Comparison of ENCODE assay signal across 21 cellular contexts in genomic region chr6:18406955-18407738, GRCh38. TPM values are rescaled to one million over a fixed set of nuclear protein-coding genes. Genes with fewer than 3 reads are reported as not detected.
DNase-seq lines count a peak whose midpoint lies in the region; TF ChIP-seq lines count a peak whose summit lies in the region.
"Had no signal": no experiment of that assay in that cellular context is flagged by ENCODE, and none has a peak within 500 bp of the region (broad histone marks: within the 10 kb centered on the region; RNA-seq: fewer than 3 reads in every experiment).

No MANE protein-coding gene starts in this region.

- peaks cover 0 to 3% of the 10 kb centered on the region in 2 experiments for H3K36me3 ChIP-seq in mesenchymal stem cell (ENCODE audit: control insufficient read depth in 1 of 2, insufficient read depth in 2 of 2, low read depth in 1 of 2, low read length in 2 of 2)
- H3K36me3 ChIP-seq: adrenal gland, breast epithelium had no signal

- no peak overlapping the region for H3K4me2 ChIP-seq in mesenchymal stem cell (ENCODE audit: low read length, poor library complexity, severe bottlenecking)

- no peak overlapping the region for H3K9ac ChIP-seq in mesenchymal stem cell (ENCODE audit: low read length)

- no peak overlapping the region for H2BK15ac ChIP-seq in mesenchymal stem cell (ENCODE audit: low read depth, poor library complexity, severe bottlenecking)

- H3K9me3 ChIP-seq in mesenchymal stem cell (ENCODE audit: control insufficient read depth, low read length): no peaks in the 10 kb centered on the region
- H3K9me3 ChIP-seq: adrenal gland, breast epithelium, upper lobe of right lung had no signal

- peak; percentile 61 for DNase-seq in EL
- no peak for DNase-seq in mesenchymal stem cell
- DNase-seq in SHP77 treated with DMSO at 0.1 percent for 48 hours (lab: John Stamatoyannopoulos, UW): no peak
- no peak for DNase-seq in activated effector memory CD4-positive, alpha-beta T cell treated with Interleukin-2 at 50 U/mL for 16 hours
- no peak for DNase-seq in NCI-H2227 (lab: John Stamatoyannopoulos, UW; ENCODE audit: unreplicated experiment)
- DNase-seq: activated CD8-positive, alpha-beta memory T cell treated with anti-CD3 and anti-CD28 coated beads, Interleukin-2, amount 10 ng/mL, durations not matched to agents 7 days and 5 days; adrenal gland; COR-L47; cortex of kidney; foreskin keratinocyte; hippocampal formation; NCI-H1694 treated with DMSO at 0.1 percent for 48 hours; NCI-H2227 treated with DMSO at 0.1 percent for 48 hours; NCI-H82; stimulated activated CD4-positive, alpha-beta T cell treated with anti-CD3 and anti-CD28 coated beads, Interleukin-2, amount 100 ng/mL, for 48 hours; upper lobe of right lung had no signal

- no peak overlapping the region for H2BK120ac ChIP-seq in mesenchymal stem cell (ENCODE audit: low read depth, low read length)

- peaks cover 0 to 6% (median 3%) of the 10 kb centered on the region in 3 donors for H3K9me3 Mint-ChIP-seq in IgD-negative memory B cell
- H3K9me3 Mint-ChIP-seq: activated T-helper 17 cell treated with anti-CD3 and anti-CD28 coated beads, Interleukin-2, amount 50 U/mL, for 72 hours had no signal

- H3K14ac ChIP-seq in mesenchymal stem cell (ENCODE audit: low read length in 2 of 2): no peak overlapping the region

- TF ChIP-seq CTCF in VCaP (conservative IDR thresholded peaks at IDR 0.05): no peak

- no peak overlapping the region for H3K18ac ChIP-seq in mesenchymal stem cell (ENCODE audit: low read depth in 1 of 2, low read length in 2 of 2)

- peak overlapping the region in 1 of 4 donors; percentile 39 for H3K4me3 Mint-ChIP-seq in IgD-negative memory B cell
- H3K4me3 Mint-ChIP-seq: activated CD8-positive, alpha-beta memory T cell treated with anti-CD3 and anti-CD28 coated beads, Interleukin-2, amount 10 ng/mL, durations not matched to agents 7 days and 5 days; activated T-helper 17 cell treated with anti-CD3 and anti-CD28 coated beads, Interleukin-2, amount 50 U/mL, for 72 hours had no signal

- peaks cover 12% of the 10 kb centered on the region for H3K36me3 Mint-ChIP-seq in IgD-negative memory B cell
- H3K36me3 Mint-ChIP-seq: activated CD8-positive, alpha-beta memory T cell treated with anti-CD3 and anti-CD28 coated beads, Interleukin-2, amount 10 ng/mL, durations not matched to agents 7 days and 5 days had no signal

- H3K4me1 ChIP-seq in mesenchymal stem cell (ENCODE audit: control insufficient read depth, insufficient read depth, low read depth, low read length): peaks cover 6% of the 10 kb centered on the region
- H3K4me1 ChIP-seq: adrenal gland, breast epithelium, upper lobe of right lung had no signal

- no peak overlapping the region for H3K4me3 ChIP-seq in mesenchymal stem cell (ENCODE audit: insufficient read depth in 1 of 2, low read depth in 1 of 2, low read length in 2 of 2)
- H3K4me3 ChIP-seq: adrenal gland, breast epithelium, skin epidermis, upper lobe of right lung had no signal

- H3K27ac Mint-ChIP-seq in IgD-negative memory B cell: peak overlapping the region in 2 of 3 donors; percentile 34 to 93
- H3K27ac Mint-ChIP-seq: activated CD8-positive, alpha-beta memory T cell treated with anti-CD3 and anti-CD28 coated beads, Interleukin-2, amount 10 ng/mL, durations not matched to agents 7 days and 5 days; activated T-helper 17 cell treated with anti-CD3 and anti-CD28 coated beads, Interleukin-2, amount 50 U/mL, for 72 hours had no signal

- H2BK5ac ChIP-seq in mesenchymal stem cell (ENCODE audit: low read depth, low read length, poor library complexity, severe bottlenecking): no peak overlapping the region

- peak overlapping the region; percentile 53 for H2AK5ac ChIP-seq in mesenchymal stem cell (ENCODE audit: low read length, severe bottlenecking)

- H3K79me1 ChIP-seq in mesenchymal stem cell (replicated peaks; ENCODE audit: low read length, poor library complexity, severe bottlenecking): peaks cover 14% of the 10 kb centered on the region

- H3K4me1 Mint-ChIP-seq in IgD-negative memory B cell: peaks cover 30 to 32% (median 30%) of the 10 kb centered on the region in 3 donors
- H3K4me1 Mint-ChIP-seq: activated CD8-positive, alpha-beta memory T cell treated with anti-CD3 and anti-CD28 coated beads, Interleukin-2, amount 10 ng/mL, durations not matched to agents 7 days and 5 days; activated T-helper 17 cell treated with anti-CD3 and anti-CD28 coated beads, Interleukin-2, amount 50 U/mL, for 72 hours had no signal

- no peak overlapping the region for H3K23ac ChIP-seq in mesenchymal stem cell (ENCODE audit: low read length in 2 of 2)

- H2AFZ ChIP-seq in mesenchymal stem cell (ENCODE audit: low read depth, low read length): no peak overlapping the region

- peak overlapping the region; percentile 55; the same call in 1 of the 2 replicates for H3K27ac ChIP-seq in VCaP
- H3K27ac ChIP-seq in mesenchymal stem cell (ENCODE audit: low read length, poor library complexity, severe bottlenecking): no peak overlapping the region
- H3K27ac ChIP-seq: adrenal gland, foreskin keratinocyte, upper lobe of right lung had no signal

- no peak overlapping the region for H4K91ac ChIP-seq in mesenchymal stem cell (ENCODE audit: low read length)

- H3K27me3 Mint-ChIP-seq in IgD-negative memory B cell: no peaks in the 10 kb centered on the region
- H3K27me3 Mint-ChIP-seq: activated CD8-positive, alpha-beta memory T cell treated with anti-CD3 and anti-CD28 coated beads, Interleukin-2, amount 10 ng/mL, durations not matched to agents 7 days and 5 days; activated T-helper 17 cell treated with anti-CD3 and anti-CD28 coated beads, Interleukin-2, amount 50 U/mL, for 72 hours had no signal

- no peak overlapping the region for H2BK12ac ChIP-seq in mesenchymal stem cell (ENCODE audit: low read length in 2 of 2)

- H4K8ac ChIP-seq in mesenchymal stem cell (ENCODE audit: low read length): no peak overlapping the region

- no peaks in the 10 kb centered on the region for H3K27me3 ChIP-seq in mesenchymal stem cell (ENCODE audit: control insufficient read depth in 1 of 2, insufficient read depth in 1 of 2, low read length in 2 of 2)
- H3K27me3 ChIP-seq: adrenal gland, breast epithelium, foreskin keratinocyte, upper lobe of right lung had no signal

- 33% methylated on average over 1 of the region's 4 CpGs for WGBS in mesenchymal stem cell

- H3K4ac ChIP-seq in mesenchymal stem cell (ENCODE audit: low read depth in 1 of 2, low read length in 2 of 2): no peak overlapping the region

RNA-seq across cellular contexts. Expression of gene RNF144B, which starts 20.0 kb away (rescaled TPM):
- polyA plus RNA-seq in IgD-negative memory B cell: 6.2 TPM
- 0.15 TPM for polyA plus RNA-seq in mesenchymal stem cell (2013, experiment 1 of 2)
- polyA plus RNA-seq in mesenchymal stem cell (2013, experiment 2 of 2): 0.14 TPM
